ENCODE assay signal across 10 cellular contexts in the genomic region with DNA sequence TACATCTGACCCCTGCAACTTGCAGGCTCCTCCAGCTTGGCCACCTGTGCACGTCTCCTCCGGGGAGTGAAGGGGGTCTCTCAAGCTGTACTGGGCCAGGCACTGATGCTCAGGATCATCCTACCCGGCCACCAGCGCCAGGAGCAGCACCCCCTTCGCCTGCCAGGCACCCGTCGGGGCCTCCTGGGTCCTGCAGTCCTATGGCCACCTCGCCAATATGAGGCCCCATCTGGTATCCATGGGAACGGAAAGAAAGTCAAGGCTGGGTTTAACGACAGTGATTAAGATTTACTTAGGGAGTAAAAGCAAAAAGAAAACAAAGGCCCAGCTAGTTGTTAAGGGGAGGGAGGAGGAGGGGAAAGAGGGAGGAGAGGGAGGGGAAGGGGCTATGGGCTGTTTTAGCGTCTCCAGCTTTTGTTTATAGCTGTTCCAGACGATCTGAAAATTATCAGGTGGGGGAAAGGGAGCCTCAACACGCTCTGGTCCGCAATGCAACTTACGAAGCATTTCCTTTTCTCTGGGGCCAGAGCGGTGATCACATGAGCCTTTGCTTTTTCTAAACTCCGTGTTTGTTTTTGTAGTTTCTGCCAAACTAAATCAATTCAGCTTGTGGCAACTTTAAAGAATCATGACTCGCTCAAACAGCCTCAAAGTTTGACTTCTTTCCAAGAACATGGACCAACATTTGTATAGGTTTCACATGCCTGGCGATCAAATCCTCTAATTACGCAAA.
DNase-seq lines count a peak whose midpoint lies in the region; ATAC-seq, FAIRE-seq and TF ChIP-seq lines count a peak whose summit lies in the region.
"Had no signal": no experiment of that assay in that cellular context is flagged by ENCODE, and none has a peak within 500 bp of the region (broad histone marks: within the 10 kb centered on the region; RNA-seq: fewer than 3 reads in every experiment).

No MANE protein-coding gene starts in this region.

- 19% methylated on average over 13 of the region's 20 CpGs for WGBS in right lobe of liver (ENCODE audit: insufficient coverage, low coverage, low lambda C conversion rate, missing lambda C conversion rate)

- H3K27me3 ChIP-seq in bronchial epithelial cell (ENCODE audit: control insufficient read depth, insufficient read depth, low read length) (peaks cover 2% of the 10 kb centered on the region), right lobe of liver (no peaks in the 10 kb centered on the region), stomach smooth muscle (ENCODE audit: control insufficient read depth in 1 of 2, insufficient read depth in 2 of 2, low read length in 2 of 2) (no peaks in the 10 kb centered on the region)

- H3K36me3 ChIP-seq in bronchial epithelial cell (ENCODE audit: control insufficient read depth, insufficient read depth, low read length) (no peaks in the 10 kb centered on the region), right lobe of liver (no peaks in the 10 kb centered on the region), stomach smooth muscle (ENCODE audit: control insufficient read depth in 2 of 2, insufficient read depth in 2 of 2, low read length in 2 of 2) (no peaks in the 10 kb centered on the region)

- intact Hi-C loops in right lobe of liver (cut with DNase I) = no loop called here
- intact Hi-C loops in activated T-helper 2 cell treated with anti-CD3 and anti-CD28 coated beads, Interferon-gamma antibody, Interleukin-2, Interleukin-4, amounts not matched to agents 10 μg/mL and 5 μg/mL and 100 μg/mL, durations not matched to agents 14 hours and 24 hours and 36 hours (cut with micrococcal nuclease) = no loop called here

- DNase-seq in HFF-Myc (ENCODE audit: extremely low read depth, low read depth) (peak; percentile 50), bronchial epithelial cell (ENCODE audit: low read depth) (peak; percentile 39), right lobe of liver (no peak), glomerular visceral epithelial cell (ENCODE audit: extremely low spot score) (no peak), NCI-H2029 treated with DMSO at 0.1 percent for 48 hours (lab: John Stamatoyannopoulos, UW) (no peak), GF-D8 (lab: John Stamatoyannopoulos, UW) (no peak)
- no peak for DNase-seq in activated T-helper 2 cell treated with anti-CD3 and anti-CD28 coated beads, Interferon-gamma antibody, Interleukin-2, Interleukin-4, amounts not matched to agents 10 μg/mL and 5 μg/mL and 100 μg/mL, durations not matched to agents 14 hours and 24 hours and 36 hours (ENCODE audit: low spot score)
- DNase-seq: KBM-7 had no signal

- H3K27me3 Mint-ChIP-seq in activated T-helper 2 cell treated with anti-CD3 and anti-CD28 coated beads, Interferon-gamma antibody, Interleukin-2, Interleukin-4, amounts not matched to agents 10 μg/mL and 5 μg/mL and 100 μg/mL, durations not matched to agents 14 hours and 24 hours and 36 hours (ENCODE audit: low read depth) = no peaks in the 10 kb centered on the region

- H3K4me3 ChIP-seq in HFF-Myc (replicated peaks; ENCODE audit: low read depth, low read length) = peak overlapping the region; percentile 27
- no peak overlapping the region for H3K4me3 ChIP-seq in bronchial epithelial cell (ENCODE audit: low read depth, low read length)
- H3K4me3 ChIP-seq in right lobe of liver = no peak overlapping the region
- H3K4me3 ChIP-seq in stomach smooth muscle (ENCODE audit: low read length in 2 of 2) = peak overlapping the region; percentile 17 to 60

- ATAC-seq in right lobe of liver = peak; percentile 51 to 83 (median 80)

- no peaks in the 10 kb centered on the region for H3K9me3 ChIP-seq in right lobe of liver
- no peaks in the 10 kb centered on the region for H3K9me3 ChIP-seq in stomach smooth muscle (ENCODE audit: control insufficient read depth in 2 of 2, low read length in 2 of 2)

- TF ChIP-seq CTCF in HFF-Myc (IDR thresholded peaks at IDR 0.05; ENCODE audit: low read depth, low read length, missing control alignments) (no peak), bronchial epithelial cell (IDR thresholded peaks at IDR 0.05; ENCODE audit: insufficient read depth, low read length, severe bottlenecking) (no peak), right lobe of liver (IDR thresholded peaks at IDR 0.05) (no peak)

- peak overlapping the region; percentile 14 to 55 for H3K9ac ChIP-seq in stomach smooth muscle (ENCODE audit: low read length in 2 of 2)

- H3K36me3 Mint-ChIP-seq in activated T-helper 2 cell treated with anti-CD3 and anti-CD28 coated beads, Interferon-gamma antibody, Interleukin-2, Interleukin-4, amounts not matched to agents 10 μg/mL and 5 μg/mL and 100 μg/mL, durations not matched to agents 14 hours and 24 hours and 36 hours (ENCODE audit: low read depth) = no peaks in the 10 kb centered on the region

- no peak for FAIRE-seq in bronchial epithelial cell (lab: Jason Lieb, UNC)

- no peak overlapping the region for H3K27ac Mint-ChIP-seq in activated T-helper 2 cell treated with anti-CD3 and anti-CD28 coated beads, Interferon-gamma antibody, Interleukin-2, Interleukin-4, amounts not matched to agents 10 μg/mL and 5 μg/mL and 100 μg/mL, durations not matched to agents 14 hours and 24 hours and 36 hours

- no peak for TF ChIP-seq POLR2A in right lobe of liver (IDR thresholded peaks at IDR 0.05)

- no peak overlapping the region for H3K27ac ChIP-seq in right lobe of liver
- H3K27ac ChIP-seq in stomach smooth muscle (ENCODE audit: low read length) = peak overlapping the region; percentile 84
- H3K27ac ChIP-seq: epithelial cell of prostate had no signal

- H3K9me3 Mint-ChIP-seq in activated T-helper 2 cell treated with anti-CD3 and anti-CD28 coated beads, Interferon-gamma antibody, Interleukin-2, Interleukin-4, amounts not matched to agents 10 μg/mL and 5 μg/mL and 100 μg/mL, durations not matched to agents 14 hours and 24 hours and 36 hours = no peaks in the 10 kb centered on the region

- H3K4me1 ChIP-seq in right lobe of liver (peaks cover 0 to 10% (median 0%) of the 10 kb centered on the region in 4 donors), stomach smooth muscle (ENCODE audit: control insufficient read depth, insufficient read depth, low read length) (peaks cover 50% of the 10 kb centered on the region)

- H3K4me3 Mint-ChIP-seq in activated T-helper 2 cell treated with anti-CD3 and anti-CD28 coated beads, Interferon-gamma antibody, Interleukin-2, Interleukin-4, amounts not matched to agents 10 μg/mL and 5 μg/mL and 100 μg/mL, durations not matched to agents 14 hours and 24 hours and 36 hours (ENCODE audit: low read depth) = no peak overlapping the region

- H3K4me1 Mint-ChIP-seq in activated T-helper 2 cell treated with anti-CD3 and anti-CD28 coated beads, Interferon-gamma antibody, Interleukin-2, Interleukin-4, amounts not matched to agents 10 μg/mL and 5 μg/mL and 100 μg/mL, durations not matched to agents 14 hours and 24 hours and 36 hours (ENCODE audit: low read depth) = no peaks in the 10 kb centered on the region

Comparison
In these comparisons a context has a peak if more than half of its experiments do, and no peak if none do; other contexts are left out.
1. DNase-seq: peak in HFF-Myc (single experiment) and bronchial epithelial cell (single experiment); none in right lobe of liver (0 of 3), glomerular visceral epithelial cell (single experiment), NCI-H2029 treated with DMSO at 0.1 percent for 48 hours (single experiment), GF-D8 (single experiment) and activated T-helper 2 cell treated with anti-CD3 and anti-CD28 coated beads, Interferon-gamma antibody, Interleukin-2, Interleukin-4, amounts not matched to agents 10 μg/mL and 5 μg/mL and 100 μg/mL, durations not matched to agents 14 hours and 24 hours and 36 hours (single experiment).
2. H3K4me3 ChIP-seq: peak in HFF-Myc (single experiment) and stomach smooth muscle (2 of 2); none in bronchial epithelial cell (single experiment) and right lobe of liver (0 of 3).